ENCODE assay signal across 2 cellular contexts in the genomic region with DNA sequence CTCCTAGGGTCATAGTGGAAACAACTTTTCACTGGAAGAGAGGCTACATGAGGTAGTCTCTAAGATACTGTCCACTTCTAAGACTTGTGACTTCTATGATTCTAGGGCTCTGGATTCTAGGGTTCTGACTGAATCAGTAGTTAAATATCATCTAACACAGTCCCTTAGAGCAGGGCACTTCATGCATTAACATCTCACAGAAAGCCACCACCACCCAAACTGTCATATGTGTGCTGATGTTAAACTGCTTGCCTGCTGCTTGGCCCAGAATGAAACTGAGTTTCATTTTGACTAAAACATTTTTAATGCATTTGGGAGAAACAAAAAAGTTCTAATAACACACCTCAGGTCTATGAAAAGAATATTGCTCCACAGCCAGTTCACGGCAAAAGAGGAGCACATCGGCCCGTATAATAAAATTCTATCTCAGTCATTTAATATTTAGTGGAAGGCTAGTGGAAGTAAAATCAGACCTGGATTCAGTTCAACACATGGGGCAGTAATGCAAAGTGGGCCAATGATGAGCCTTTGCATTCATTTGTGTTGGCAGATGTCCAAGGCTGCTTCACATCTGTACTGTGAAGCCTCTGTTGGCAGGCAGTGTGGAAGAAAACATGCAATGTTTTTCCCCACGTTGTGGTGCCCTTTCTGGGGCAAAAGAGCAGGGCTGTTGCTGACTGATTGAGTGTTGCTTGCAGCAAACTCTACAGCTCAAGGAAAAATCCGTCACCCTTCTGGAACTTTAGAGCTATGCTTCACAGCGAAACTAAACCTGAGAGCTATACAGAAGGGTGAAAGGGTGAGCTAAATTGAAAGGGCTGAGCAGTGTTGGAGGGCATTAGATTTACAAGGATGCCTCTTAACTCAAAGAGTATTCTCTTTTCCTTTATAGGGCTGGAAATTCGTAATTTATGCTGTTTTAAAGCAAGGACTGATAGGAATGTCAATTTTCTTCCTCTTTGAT.
TF ChIP-seq lines count a peak whose summit lies in the region.

No MANE protein-coding gene starts in this region.

TF ChIP-seq in liver, 16 proteins besides CTCF, POLR2A, EP300 and RAD21 (continued from another document):
- TF ChIP-seq, protein P1, sequence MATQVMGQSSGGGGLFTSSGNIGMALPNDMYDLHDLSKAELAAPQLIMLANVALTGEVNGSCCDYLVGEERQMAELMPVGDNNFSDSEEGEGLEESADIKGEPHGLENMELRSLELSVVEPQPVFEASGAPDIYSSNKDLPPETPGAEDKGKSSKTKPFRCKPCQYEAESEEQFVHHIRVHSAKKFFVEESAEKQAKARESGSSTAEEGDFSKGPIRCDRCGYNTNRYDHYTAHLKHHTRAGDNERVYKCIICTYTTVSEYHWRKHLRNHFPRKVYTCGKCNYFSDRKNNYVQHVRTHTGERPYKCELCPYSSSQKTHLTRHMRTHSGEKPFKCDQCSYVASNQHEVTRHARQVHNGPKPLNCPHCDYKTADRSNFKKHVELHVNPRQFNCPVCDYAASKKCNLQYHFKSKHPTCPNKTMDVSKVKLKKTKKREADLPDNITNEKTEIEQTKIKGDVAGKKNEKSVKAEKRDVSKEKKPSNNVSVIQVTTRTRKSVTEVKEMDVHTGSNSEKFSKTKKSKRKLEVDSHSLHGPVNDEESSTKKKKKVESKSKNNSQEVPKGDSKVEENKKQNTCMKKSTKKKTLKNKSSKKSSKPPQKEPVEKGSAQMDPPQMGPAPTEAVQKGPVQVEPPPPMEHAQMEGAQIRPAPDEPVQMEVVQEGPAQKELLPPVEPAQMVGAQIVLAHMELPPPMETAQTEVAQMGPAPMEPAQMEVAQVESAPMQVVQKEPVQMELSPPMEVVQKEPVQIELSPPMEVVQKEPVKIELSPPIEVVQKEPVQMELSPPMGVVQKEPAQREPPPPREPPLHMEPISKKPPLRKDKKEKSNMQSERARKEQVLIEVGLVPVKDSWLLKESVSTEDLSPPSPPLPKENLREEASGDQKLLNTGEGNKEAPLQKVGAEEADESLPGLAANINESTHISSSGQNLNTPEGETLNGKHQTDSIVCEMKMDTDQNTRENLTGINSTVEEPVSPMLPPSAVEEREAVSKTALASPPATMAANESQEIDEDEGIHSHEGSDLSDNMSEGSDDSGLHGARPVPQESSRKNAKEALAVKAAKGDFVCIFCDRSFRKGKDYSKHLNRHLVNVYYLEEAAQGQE (IDR thresholded peaks at IDR 0.05) = no peak
- no peak for TF ChIP-seq TAF1 (conservative IDR thresholded peaks at IDR 0.05)
TF ChIP-seq in liver: peak in this region for 1.

TF ChIP-seq in GM23338, 12 proteins besides CTCF, POLR2A, EP300 and RAD21 (continued from another document):
- TF ChIP-seq, protein P2, sequence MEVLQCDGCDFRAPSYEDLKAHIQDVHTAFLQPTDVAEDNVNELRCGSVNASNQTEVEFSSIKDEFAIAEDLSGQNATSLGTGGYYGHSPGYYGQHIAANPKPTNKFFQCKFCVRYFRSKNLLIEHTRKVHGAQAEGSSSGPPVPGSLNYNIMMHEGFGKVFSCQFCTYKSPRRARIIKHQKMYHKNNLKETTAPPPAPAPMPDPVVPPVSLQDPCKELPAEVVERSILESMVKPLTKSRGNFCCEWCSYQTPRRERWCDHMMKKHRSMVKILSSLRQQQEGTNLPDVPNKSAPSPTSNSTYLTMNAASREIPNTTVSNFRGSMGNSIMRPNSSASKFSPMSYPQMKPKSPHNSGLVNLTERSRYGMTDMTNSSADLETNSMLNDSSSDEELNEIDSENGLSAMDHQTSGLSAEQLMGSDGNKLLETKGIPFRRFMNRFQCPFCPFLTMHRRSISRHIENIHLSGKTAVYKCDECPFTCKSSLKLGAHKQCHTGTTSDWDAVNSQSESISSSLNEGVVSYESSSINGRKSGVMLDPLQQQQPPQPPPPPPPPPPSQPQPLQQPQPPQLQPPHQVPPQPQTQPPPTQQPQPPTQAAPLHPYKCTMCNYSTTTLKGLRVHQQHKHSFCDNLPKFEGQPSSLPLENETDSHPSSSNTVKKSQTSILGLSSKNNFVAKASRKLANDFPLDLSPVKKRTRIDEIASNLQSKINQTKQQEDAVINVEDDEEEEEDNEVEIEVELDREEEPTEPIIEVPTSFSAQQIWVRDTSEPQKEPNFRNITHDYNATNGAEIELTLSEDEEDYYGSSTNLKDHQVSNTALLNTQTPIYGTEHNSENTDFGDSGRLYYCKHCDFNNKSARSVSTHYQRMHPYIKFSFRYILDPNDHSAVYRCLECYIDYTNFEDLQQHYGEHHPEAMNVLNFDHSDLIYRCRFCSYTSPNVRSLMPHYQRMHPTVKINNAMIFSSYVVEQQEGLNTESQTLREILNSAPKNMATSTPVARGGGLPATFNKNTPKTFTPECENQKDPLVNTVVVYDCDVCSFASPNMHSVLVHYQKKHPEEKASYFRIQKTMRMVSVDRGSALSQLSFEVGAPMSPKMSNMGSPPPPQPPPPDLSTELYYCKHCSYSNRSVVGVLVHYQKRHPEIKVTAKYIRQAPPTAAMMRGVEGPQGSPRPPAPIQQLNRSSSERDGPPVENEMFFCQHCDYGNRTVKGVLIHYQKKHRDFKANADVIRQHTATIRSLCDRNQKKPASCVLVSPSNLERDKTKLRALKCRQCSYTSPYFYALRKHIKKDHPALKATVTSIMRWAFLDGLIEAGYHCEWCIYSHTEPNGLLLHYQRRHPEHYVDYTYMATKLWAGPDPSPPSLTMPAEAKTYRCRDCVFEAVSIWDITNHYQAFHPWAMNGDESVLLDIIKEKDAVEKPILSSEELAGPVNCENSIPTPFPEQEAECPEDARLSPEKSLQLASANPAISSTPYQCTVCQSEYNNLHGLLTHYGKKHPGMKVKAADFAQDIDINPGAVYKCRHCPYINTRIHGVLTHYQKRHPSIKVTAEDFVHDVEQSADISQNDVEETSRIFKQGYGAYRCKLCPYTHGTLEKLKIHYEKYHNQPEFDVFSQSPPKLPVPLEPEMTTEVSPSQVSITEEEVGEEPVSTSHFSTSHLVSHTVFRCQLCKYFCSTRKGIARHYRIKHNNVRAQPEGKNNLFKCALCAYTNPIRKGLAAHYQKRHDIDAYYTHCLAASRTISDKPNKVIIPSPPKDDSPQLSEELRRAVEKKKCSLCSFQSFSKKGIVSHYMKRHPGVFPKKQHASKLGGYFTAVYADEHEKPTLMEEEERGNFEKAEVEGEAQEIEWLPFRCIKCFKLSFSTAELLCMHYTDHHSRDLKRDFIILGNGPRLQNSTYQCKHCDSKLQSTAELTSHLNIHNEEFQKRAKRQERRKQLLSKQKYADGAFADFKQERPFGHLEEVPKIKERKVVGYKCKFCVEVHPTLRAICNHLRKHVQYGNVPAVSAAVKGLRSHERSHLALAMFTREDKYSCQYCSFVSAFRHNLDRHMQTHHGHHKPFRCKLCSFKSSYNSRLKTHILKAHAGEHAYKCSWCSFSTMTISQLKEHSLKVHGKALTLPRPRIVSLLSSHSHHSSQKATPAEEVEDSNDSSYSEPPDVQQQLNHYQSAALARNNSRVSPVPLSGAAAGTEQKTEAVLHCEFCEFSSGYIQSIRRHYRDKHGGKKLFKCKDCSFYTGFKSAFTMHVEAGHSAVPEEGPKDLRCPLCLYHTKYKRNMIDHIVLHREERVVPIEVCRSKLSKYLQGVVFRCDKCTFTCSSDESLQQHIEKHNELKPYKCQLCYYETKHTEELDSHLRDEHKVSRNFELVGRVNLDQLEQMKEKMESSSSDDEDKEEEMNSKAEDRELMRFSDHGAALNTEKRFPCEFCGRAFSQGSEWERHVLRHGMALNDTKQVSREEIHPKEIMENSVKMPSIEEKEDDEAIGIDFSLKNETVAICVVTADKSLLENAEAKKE (CRISPR knock-in tag; IDR thresholded peaks at IDR 0.05) = no peak
- TF ChIP-seq ZNF331 (CRISPR knock-in tag; IDR thresholded peaks at IDR 0.05; ENCODE audit: low read depth) (no peak), EZH2 (IDR thresholded peaks at IDR 0.05; ENCODE audit: low read depth, unreplicated experiment) (no peak)
